ENCODE assay signal across 8 cellular contexts in the genomic region with DNA sequence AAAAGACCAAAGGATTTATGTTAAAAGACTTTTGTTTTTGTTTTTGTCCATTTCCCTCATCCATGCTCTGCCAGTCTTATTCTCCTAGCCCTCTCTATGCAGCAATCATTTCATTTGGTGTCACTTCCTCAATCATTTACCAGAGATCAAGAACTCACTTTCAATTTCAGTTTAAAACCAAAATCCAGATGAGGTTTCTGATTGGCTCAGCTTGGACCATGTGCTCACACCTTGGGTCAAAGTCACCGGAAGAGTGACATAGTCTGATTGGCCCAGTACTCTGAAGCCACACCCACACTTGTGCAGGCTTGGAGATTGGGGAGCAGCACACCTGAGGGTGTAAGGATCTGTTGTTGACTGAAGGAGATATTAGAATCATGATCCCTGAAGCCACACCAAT.
DNase-seq lines count a peak whose midpoint lies in the region; ATAC-seq and TF ChIP-seq lines count a peak whose summit lies in the region.

No MANE protein-coding gene starts in this region.

- H3K4me3 ChIP-seq in KMS-11 (IDR thresholded peaks at IDR 0.05; ENCODE audit: insufficient read depth, low read depth, low read length) (no peak overlapping the region), colonic mucosa (no peak overlapping the region), MG63 (no peak overlapping the region), testis (no peak overlapping the region)

- H3K36me3 ChIP-seq in KMS-11 (ENCODE audit: insufficient read depth) (no peaks in the 10 kb centered on the region), colonic mucosa (no peaks in the 10 kb centered on the region), MG63 (no peaks in the 10 kb centered on the region), testis (ENCODE audit: low read depth, missing control alignments) (no peaks in the 10 kb centered on the region)

- H3K4me1 ChIP-seq in KMS-11 (ENCODE audit: low read depth, poor library complexity, severe bottlenecking) (peaks cover 12% of the 10 kb centered on the region), colonic mucosa (no peaks in the 10 kb centered on the region), testis (peaks cover 10% of the 10 kb centered on the region)

- no peak for TF ChIP-seq POLR2A in testis (IDR thresholded peaks at IDR 0.05)

- H3K4me3 Mint-ChIP-seq in stimulated activated naive CD8-positive, alpha-beta T cell treated with anti-CD3 and anti-CD28 coated beads, Interleukin-15, amount 100 ng/mL, for 72 hours, result no peak overlapping the region

- peak; percentile 74 for ATAC-seq in GM18520 (IDR thresholded peaks at IDR 0.05; ENCODE audit: unreplicated experiment)
- ATAC-seq in GM21717 (IDR thresholded peaks at IDR 0.05; ENCODE audit: unreplicated experiment), result peak; percentile 87
- peak; percentile 78 for ATAC-seq in stimulated activated naive CD8-positive, alpha-beta T cell treated with anti-CD3 and anti-CD28 coated beads, Interleukin-15, amount 100 ng/mL, for 72 hours

- 83 to 84% methylated on average over 1 of the region's 1 CpG for WGBS in testis, 2 donors

- peaks cover 22% of the 10 kb centered on the region for H3K27me3 Mint-ChIP-seq in stimulated activated naive CD8-positive, alpha-beta T cell treated with anti-CD3 and anti-CD28 coated beads, Interleukin-15, amount 100 ng/mL, for 72 hours

- intact Hi-C loops in colonic mucosa (cut with DNase I) (loop anchor here (5.0 to 10.0 kb wide), 3 partner anchors 139 to 1581 kb away; a partner anchor contains a TSS), testis (cut with DNase I; ENCODE audit: low total_unique reads) (no loop called here)

- H3K9ac ChIP-seq in KMS-11 (no peak overlapping the region), colonic mucosa (ENCODE audit: low read depth in 2 of 2, low read length in 2 of 2) (no peak overlapping the region)

- H3K79me2 ChIP-seq in KMS-11 (ENCODE audit: insufficient read depth, low read depth), result no peaks in the 10 kb centered on the region

- H4K20me1 ChIP-seq in KMS-11 (ENCODE audit: insufficient read depth), result no peaks in the 10 kb centered on the region

- no peak overlapping the region for H3K27ac Mint-ChIP-seq in stimulated activated naive CD8-positive, alpha-beta T cell treated with anti-CD3 and anti-CD28 coated beads, Interleukin-15, amount 100 ng/mL, for 72 hours

- DNase-seq in colonic mucosa (peak; percentile 46), MG63 (no peak), testis (no peak), cerebellum (ENCODE audit: low spot score) (no peak)
- peak; percentile 7 to 30 for DNase-seq in stimulated activated naive CD8-positive, alpha-beta T cell treated with anti-CD3 and anti-CD28 coated beads, Interleukin-15, amount 100 ng/mL, for 72 hours

- H3K27ac ChIP-seq in KMS-11 (no peak overlapping the region), colonic mucosa (peak overlapping the region; percentile 62), testis (no peak overlapping the region)

- H3K9me3 ChIP-seq in colonic mucosa, result no peaks in the 10 kb centered on the region
- no peaks in the 10 kb centered on the region for H3K9me3 ChIP-seq in MG63
- no peaks in the 10 kb centered on the region for H3K9me3 ChIP-seq in testis

- no peaks in the 10 kb centered on the region for H3K27me3 ChIP-seq in KMS-11 (ENCODE audit: insufficient read depth, low read depth)
- H3K27me3 ChIP-seq in colonic mucosa, result no peaks in the 10 kb centered on the region
- H3K27me3 ChIP-seq in MG63, result no peaks in the 10 kb centered on the region
- no peaks in the 10 kb centered on the region for H3K27me3 ChIP-seq in testis

- H3K9me3 Mint-ChIP-seq in stimulated activated naive CD8-positive, alpha-beta T cell treated with anti-CD3 and anti-CD28 coated beads, Interleukin-15, amount 100 ng/mL, for 72 hours, result no peaks in the 10 kb centered on the region

- peaks cover 6% of the 10 kb centered on the region for H3K4me1 Mint-ChIP-seq in stimulated activated naive CD8-positive, alpha-beta T cell treated with anti-CD3 and anti-CD28 coated beads, Interleukin-15, amount 100 ng/mL, for 72 hours

- H2AFZ ChIP-seq in KMS-11 (ENCODE audit: low read depth), result peak overlapping the region; percentile 77

- peak overlapping the region; percentile 73 for H3K4me2 ChIP-seq in KMS-11

- no peak for TF ChIP-seq CTCF in KMS-11 (conservative IDR thresholded peaks at IDR 0.05; ENCODE audit: low read depth, low read length)
- TF ChIP-seq CTCF in colonic mucosa (IDR thresholded peaks at IDR 0.05), result no peak
- no peak for TF ChIP-seq CTCF in testis (IDR thresholded peaks at IDR 0.05)

Comparison
In these comparisons a context has a peak if more than half of its experiments do, and no peak if none do; other contexts are left out.
1. DNase-seq: peak in colonic mucosa (single experiment) and stimulated activated naive CD8-positive, alpha-beta T cell treated with anti-CD3 and anti-CD28 coated beads, Interleukin-15, amount 100 ng/mL, for 72 hours (2 of 2); none in MG63 (single experiment), testis (single experiment) and cerebellum (single experiment).
2. Peak in every context shown above with its lines, with median percentiles within 50 percentile points of each other: ATAC-seq.